26 cellular contexts compared by ENCODE assay signal in the genomic region with DNA sequence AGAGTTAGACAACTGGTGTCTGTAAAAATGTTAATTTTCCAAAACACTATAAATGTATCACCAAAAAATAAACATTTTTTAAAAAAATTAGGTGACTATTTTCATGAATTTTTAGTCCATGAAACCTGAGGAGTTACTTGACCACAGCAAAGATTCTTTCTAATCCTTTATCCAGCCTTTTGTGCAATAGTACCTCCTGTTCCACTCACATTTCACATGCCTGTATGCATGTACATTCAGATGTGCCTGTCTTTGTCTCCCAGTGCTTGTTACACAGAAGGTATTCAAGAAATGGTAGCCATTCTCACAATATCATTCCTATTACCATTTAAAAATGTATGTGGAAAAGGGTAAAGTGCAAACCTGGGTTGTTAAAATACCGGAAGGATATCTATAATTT.
"Had no signal": no experiment of that assay in that cellular context is flagged by ENCODE, and none has a peak within 500 bp of the region (broad histone marks: within the 10 kb centered on the region; RNA-seq: fewer than 3 reads in every experiment).

No MANE protein-coding gene starts in this region.

- H3K27me3 ChIP-seq: pancreas, spleen, suprapubic skin, tibial artery, uterus had no signal

- DNase-seq: hypothalamus; immature natural killer cell; islet precursor cell; left ventricle myocardium inferior; mesendoderm; naive B cell; natural killer cell; nephron progenitor cell; nucleus accumbens; pancreas; posterior cingulate gyrus; retina; right cardiac atrium; small intestine; spleen; stimulated activated CD4-positive, alpha-beta T cell treated with anti-CD3 and anti-CD28 coated beads, Interleukin-4, amount 100 ng/mL, for 24 hours; stimulated activated naive CD4-positive, alpha-beta T cell; tibial artery; uterus had no signal

- H3K4me3 ChIP-seq: left ventricle myocardium inferior, lung, pancreas, prostate gland, spleen, suprapubic skin, thoracic aorta, tibial artery, uterus had no signal

- H3K9me3 Mint-ChIP-seq: mesothelial cell of epicardium; nephron progenitor cell; stimulated activated effector memory CD8-positive, alpha-beta T cell treated with anti-CD3 and anti-CD28 coated beads, Interleukin-12 subunit alpha, Interleukin-12 subunit beta, amount 100 ng/mL, for 72 hours; stimulated activated naive CD8-positive, alpha-beta T cell treated with anti-CD3 and anti-CD28 coated beads, Interleukin-15, Interleukin-2, amounts not matched to agents 100 ng/mL and 50 ng/mL, for 24 hours had no signal

- H3K27me3 Mint-ChIP-seq: naive B cell; stimulated activated naive CD8-positive, alpha-beta T cell treated with anti-CD3 and anti-CD28 coated beads, Interleukin-15, Interleukin-2, amounts not matched to agents 100 ng/mL and 50 ng/mL, for 24 hours had no signal

- H3K4me3 Mint-ChIP-seq: immature natural killer cell; mesothelial cell of epicardium; naive B cell; natural killer cell; nephron progenitor cell; stimulated activated effector memory CD8-positive, alpha-beta T cell treated with anti-CD3 and anti-CD28 coated beads, Interleukin-12 subunit alpha, Interleukin-12 subunit beta, amount 100 ng/mL, for 72 hours; stimulated activated naive CD8-positive, alpha-beta T cell treated with anti-CD3 and anti-CD28 coated beads, Interleukin-15, Interleukin-2, amounts not matched to agents 100 ng/mL and 50 ng/mL, for 24 hours had no signal

- H3K36me3 ChIP-seq: left ventricle myocardium inferior, pancreas, prostate gland, spleen, suprapubic skin, thoracic aorta, tibial artery, uterus had no signal

- H3K4me1 Mint-ChIP-seq: immature natural killer cell; naive B cell; natural killer cell; stimulated activated effector memory CD8-positive, alpha-beta T cell treated with anti-CD3 and anti-CD28 coated beads, Interleukin-12 subunit alpha, Interleukin-12 subunit beta, amount 100 ng/mL, for 72 hours had no signal

- H3K27ac Mint-ChIP-seq: immature natural killer cell; mesothelial cell of epicardium; naive B cell; natural killer cell; nephron progenitor cell; stimulated activated effector memory CD8-positive, alpha-beta T cell treated with anti-CD3 and anti-CD28 coated beads, Interleukin-12 subunit alpha, Interleukin-12 subunit beta, amount 100 ng/mL, for 72 hours; stimulated activated naive CD8-positive, alpha-beta T cell treated with anti-CD3 and anti-CD28 coated beads, Interleukin-15, Interleukin-2, amounts not matched to agents 100 ng/mL and 50 ng/mL, for 24 hours had no signal

- H3K9me3 ChIP-seq: left ventricle myocardium inferior, pancreas, prostate gland, spleen, suprapubic skin, thoracic aorta, tibial artery, uterus had no signal

- H3K27ac ChIP-seq: left ventricle myocardium inferior, pancreas, prostate gland, spleen, suprapubic skin, thoracic aorta, tibial artery, uterus had no signal

- H3K36me3 Mint-ChIP-seq: immature natural killer cell; mesothelial cell of epicardium; naive B cell; natural killer cell; stimulated activated effector memory CD8-positive, alpha-beta T cell treated with anti-CD3 and anti-CD28 coated beads, Interleukin-12 subunit alpha, Interleukin-12 subunit beta, amount 100 ng/mL, for 72 hours had no signal

- H3K4me1 ChIP-seq: left ventricle myocardium inferior, prostate gland, spleen, suprapubic skin, tibial artery, uterus had no signal
